In the genomic region with DNA sequence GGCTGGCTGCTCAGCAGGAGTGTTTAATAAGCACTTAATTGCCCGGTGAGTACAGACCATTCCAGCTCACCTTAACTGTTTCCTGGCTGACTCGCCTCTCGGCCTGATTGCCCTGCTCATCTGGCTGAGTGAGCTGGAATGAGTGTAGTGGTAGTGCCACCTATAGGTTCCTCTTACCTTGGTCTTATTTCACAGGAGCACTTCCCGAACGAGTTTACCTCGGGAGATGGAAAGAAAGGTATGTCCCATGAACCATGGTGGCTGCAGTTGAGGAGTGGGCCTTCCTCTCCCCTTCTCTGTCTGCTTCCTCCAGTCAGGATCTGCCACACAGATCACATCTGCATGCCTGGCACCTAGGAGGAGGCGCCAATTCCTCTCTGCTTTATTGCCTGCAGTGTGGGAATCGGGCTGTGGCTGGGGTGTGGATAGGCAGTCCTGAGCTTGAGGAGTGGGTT, we compare ENCODE assay signal across 8 cellular contexts. TPM values are rescaled to one million over a fixed set of nuclear protein-coding genes. Genes with fewer than 3 reads are reported as not detected.
DNase-seq lines count a peak whose midpoint lies in the region; ATAC-seq and TF ChIP-seq lines count a peak whose summit lies in the region.

No MANE protein-coding gene starts in this region.

- H2BK20ac ChIP-seq in H9 (ENCODE audit: low read depth, low read length, poor library complexity, severe bottlenecking), result no peak overlapping the region

- no peak overlapping the region for H3T11ph ChIP-seq in H9 (ENCODE audit: low read length)

- no peak for TF ChIP-seq POLR2A in esophagus muscularis mucosa (IDR thresholded peaks at IDR 0.05; ENCODE audit: low read depth)

- H3K79me2 ChIP-seq in H9 (ENCODE audit: insufficient read depth, low read length), result no peaks in the 10 kb centered on the region

- H3K36me3 Mint-ChIP-seq in H9 (ENCODE audit: insufficient read depth in 1 of 3, low read depth in 3 of 3), result no peaks in the 10 kb centered on the region

- intact Hi-C loops in esophagus muscularis mucosa (cut with DNase I), result loop anchor here (5.0 kb wide), 2 partner anchors 100 to 200 kb away; no protein-coding TSS in a partner anchor

- no peak overlapping the region for H2BK5ac ChIP-seq in H9 (ENCODE audit: insufficient read length, low read length)

- H2AK5ac ChIP-seq in H9 (ENCODE audit: insufficient read length, low read length), result no peak overlapping the region

- H3K4ac ChIP-seq in H9 (ENCODE audit: low read depth, low read length), result no peak overlapping the region

- no peak overlapping the region for H2BK15ac ChIP-seq in H9 (ENCODE audit: low read depth, low read length)

- H3K23ac ChIP-seq in H9 (ENCODE audit: insufficient read length, low read depth, low read length), result no peak overlapping the region

- H3K9me3 Mint-ChIP-seq in H9, result no peaks in the 10 kb centered on the region

- no peak for TF ChIP-seq EP300 in esophagus muscularis mucosa (IDR thresholded peaks at IDR 0.05)

- WGBS in H9 (ENCODE audit: extremely low coverage, insufficient read length, low lambda C conversion rate), result no CpG with 5 or more reads among the region's 8 CpGs
- 0% methylated on average over 1 of the region's 8 CpGs for WGBS in esophagus muscularis mucosa

- H4K5ac ChIP-seq in H9 (ENCODE audit: insufficient read length, low read depth, low read length), result no peak overlapping the region

- H3K27ac ChIP-seq in H9 (ENCODE audit: insufficient read length, low read depth, low read length) (no peak overlapping the region), esophagus muscularis mucosa (replicated peaks in 1 of 4) (no peak overlapping the region)

- no peak overlapping the region for H2AFZ ChIP-seq in H9 (ENCODE audit: low read length)

- no peak overlapping the region for H3K56ac ChIP-seq in H9 (ENCODE audit: insufficient read length, low read depth, low read length)

- H2BK120ac ChIP-seq in H9 (ENCODE audit: low read depth, low read length, poor library complexity, severe bottlenecking), result no peak overlapping the region

- H3K27me3 Mint-ChIP-seq in H9 (ENCODE audit: low read depth), result no peaks in the 10 kb centered on the region; the same call in none of the 2 replicates

- no peaks in the 10 kb centered on the region for H4K20me1 ChIP-seq in H9 (ENCODE audit: control insufficient read depth, insufficient read depth, insufficient read length)

- H3K18ac ChIP-seq in H9 (ENCODE audit: insufficient read length, low read depth, low read length), result no peak overlapping the region

- peak overlapping the region in 1 of 3 experiments; percentile 55; a peak in 2 of 7 replicates for H3K27ac Mint-ChIP-seq in H9

- H4K8ac ChIP-seq in H9 (replicated peaks; ENCODE audit: insufficient read length, low read depth, low read length), result no peak overlapping the region

- H3K9me3 ChIP-seq in H9 (ENCODE audit: control insufficient read depth, low read depth, low read length) (no peaks in the 10 kb centered on the region), esophagus muscularis mucosa (no peaks in the 10 kb centered on the region)

- H3K23me2 ChIP-seq in H9 (ENCODE audit: insufficient read length, low read depth, low read length, poor library complexity, severe bottlenecking), result no peaks in the 10 kb centered on the region

- no peak overlapping the region for H3K9ac ChIP-seq in H9 (ENCODE audit: extremely low read depth, insufficient read length, low read length)

- H3K27me3 ChIP-seq in H9 (ENCODE audit: insufficient read depth, low read length) (no peaks in the 10 kb centered on the region), esophagus muscularis mucosa (no peaks in the 10 kb centered on the region)

- no peak overlapping the region for H2BK12ac ChIP-seq in H9 (ENCODE audit: insufficient read length, low read depth, low read length)

- peak; percentile 34 for DNase-seq in CD1c-positive myeloid dendritic cell (ENCODE audit: extremely low spot score)
- DNase-seq in H9, result peak; percentile 89
- peak; percentile 56 for DNase-seq in NCI-H226
- peak; percentile 57 for DNase-seq in activated CD4-positive, alpha-beta T cell treated with anti-CD3 and anti-CD28 coated beads for 48 hours
- no peak for DNase-seq in esophagus muscularis mucosa (ENCODE audit: extremely low spot score)
- DNase-seq in omental fat pad (ENCODE audit: low spot score), result no peak
- DNase-seq in middle frontal gyrus (ENCODE audit: extremely low spot score, low spot score), result no peak

- H3K4me3 ChIP-seq in esophagus muscularis mucosa, result no peak overlapping the region

- H3K14ac ChIP-seq in H9 (ENCODE audit: insufficient read depth, low read length), result no peak overlapping the region

- H4K91ac ChIP-seq in H9 (ENCODE audit: insufficient read length, low read depth, low read length), result no peak overlapping the region

- peaks cover 17 to 22% of the 10 kb centered on the region in 2 experiments for H3K4me1 Mint-ChIP-seq in H9

- no peaks in the 10 kb centered on the region for H3K36me3 ChIP-seq in esophagus muscularis mucosa

- TF ChIP-seq CTCF in H9 (conservative IDR thresholded peaks at IDR 0.05) (peak; percentile 78), esophagus muscularis mucosa (IDR thresholded peaks at IDR 0.05) (peak; percentile 21 to 39 (median 25)), omental fat pad (IDR thresholded peaks at IDR 0.05) (no peak)

- no peaks in the 10 kb centered on the region for H3K79me1 ChIP-seq in H9 (ENCODE audit: insufficient read depth, low read depth, low read length, poor library complexity, severe bottlenecking)

- no peak overlapping the region for H3K4me2 ChIP-seq in H9 (ENCODE audit: insufficient read depth, insufficient read length, low read length)

- no peak overlapping the region; a peak in 1 of 5 replicates for H3K4me3 Mint-ChIP-seq in H9

- peak; percentile 63 for ATAC-seq in omental fat pad (ENCODE audit: low FRiP score)
- ATAC-seq in GM21619 (IDR thresholded peaks at IDR 0.05; ENCODE audit: unreplicated experiment), result no peak

- H3K4me1 ChIP-seq in H9 (ENCODE audit: insufficient read depth, low read length) (no peaks in the 10 kb centered on the region; the same call in 1 of the 2 replicates), esophagus muscularis mucosa (peaks cover 15 to 38% (median 26%) of the 10 kb centered on the region in 4 donors)

RNA-seq across cellular contexts. Expression of gene UPB1, which starts 26.7 kb away (rescaled TPM):
- total RNA-seq in H9 (2021), result 0.07 TPM in 1 of 2 replicates, not detected in the other
- under 1 TPM; 0.29 to 0.83 (median 0.33) TPM for total RNA-seq in esophagus muscularis mucosa
- total RNA-seq in omental fat pad, result 1 to 10 TPM in 1 of 4 donors, under 1 TPM in 1, not detected in 2; 0.13 to 1.9 TPM

RNA-seq across cellular contexts. Expression of gene GUCD1, which starts 33.1 kb away (rescaled TPM):
- total RNA-seq in H9 (2021) (87.4 and 99.8 TPM in 2 replicates), esophagus muscularis mucosa (100 to 1,000 TPM in 3 of 4 donors, 10 to 100 TPM in 1; 93.4 to 202 (median 160) TPM), omental fat pad (100 to 1,000 TPM; 105 to 179 (median 171) TPM)

RNA-seq across cellular contexts. Expression of gene SNRPD3, which starts 34.0 kb away (rescaled TPM):
- 205 and 212 TPM in 2 replicates for total RNA-seq in H9 (2021)
- total RNA-seq in esophagus muscularis mucosa, result 100 to 1,000 TPM in 1 of 4 donors, 10 to 100 TPM in 3; 63.8 to 110 (median 87.6) TPM
- total RNA-seq in omental fat pad, result 100 to 1,000 TPM; 107 to 135 (median 115) TPM

Comparison
In these comparisons a context has a peak if more than half of its experiments do, and no peak if none do; other contexts are left out.
1. DNase-seq: peak in CD1c-positive myeloid dendritic cell (single experiment), H9 (single experiment), NCI-H226 (single experiment) and activated CD4-positive, alpha-beta T cell treated with anti-CD3 and anti-CD28 coated beads for 48 hours (single experiment); none in esophagus muscularis mucosa (single experiment), omental fat pad (single experiment) and middle frontal gyrus (single experiment).
2. CTCF ChIP-seq: peak in H9 (single experiment) and esophagus muscularis mucosa (3 of 3); none in omental fat pad (0 of 3).